In the genomic region with DNA sequence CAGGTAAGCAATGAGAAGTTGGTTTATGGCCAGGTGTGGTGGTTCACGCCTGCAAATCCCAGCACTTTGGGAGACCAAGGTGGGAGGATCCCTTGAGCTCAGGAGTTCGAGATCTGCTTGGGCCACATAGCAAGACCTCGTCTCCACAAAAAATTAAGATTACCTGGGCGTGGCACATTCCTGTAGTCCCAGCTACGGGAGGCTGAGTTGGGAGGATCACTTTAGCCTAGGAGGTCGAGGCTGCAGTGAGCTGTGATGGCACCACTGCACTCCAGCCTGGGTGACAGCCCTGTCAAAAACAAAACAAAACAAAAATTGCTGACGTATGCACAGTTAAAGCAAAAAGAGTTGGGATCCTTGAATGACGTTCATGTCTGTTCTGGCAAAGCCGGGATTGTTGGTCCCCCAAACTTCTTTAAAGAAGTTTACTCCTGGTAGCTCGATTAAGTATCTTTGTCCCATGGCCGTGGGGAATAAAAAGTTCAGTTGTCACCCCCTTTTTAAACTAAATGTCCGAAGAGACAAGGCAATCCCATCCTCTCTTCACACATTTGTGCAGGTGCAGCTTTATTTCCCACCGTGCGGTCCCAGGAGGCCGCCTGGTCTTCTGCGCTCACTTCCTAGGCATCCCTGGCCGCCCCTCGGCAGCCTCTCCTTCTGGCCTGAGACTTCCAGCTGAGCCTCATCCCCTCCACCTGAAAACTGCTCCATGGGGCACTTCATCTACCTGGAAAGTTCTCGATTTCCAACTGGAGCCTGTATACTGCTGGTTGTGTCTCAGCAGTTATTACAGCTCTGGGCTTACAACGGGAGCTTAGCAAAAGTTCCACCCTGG, we compare ENCODE assay signal across 8 cellular contexts. TPM values are rescaled to one million over a fixed set of nuclear protein-coding genes. Genes with fewer than 3 reads are reported as not detected.
DNase-seq lines count a peak whose midpoint lies in the region; ATAC-seq lines count a peak whose summit lies in the region.

No MANE protein-coding gene starts in this region.

- H3K9ac ChIP-seq in NT2/D1 (ENCODE audit: insufficient read length, low read depth) = peak overlapping the region; percentile 90

- CTCF ChIA-PET in naive thymus-derived CD4-positive, alpha-beta T cell (lab: Charles Lee) = no interaction called here

- H3K9me3 Mint-ChIP-seq in effector memory CD8-positive, alpha-beta T cell = no peaks in the 10 kb centered on the region
- no peaks in the 10 kb centered on the region for H3K9me3 Mint-ChIP-seq in naive thymus-derived CD4-positive, alpha-beta T cell

- peak overlapping the region; percentile 86 to 98 for H3K4me3 Mint-ChIP-seq in effector memory CD8-positive, alpha-beta T cell
- H3K4me3 Mint-ChIP-seq in naive thymus-derived CD4-positive, alpha-beta T cell = peak overlapping the region; percentile 85 to 98 (median 92)

- no peaks in the 10 kb centered on the region for H3K27me3 ChIP-seq in NT2/D1 (ENCODE audit: insufficient read depth, insufficient read length)
- H3K27me3 ChIP-seq in naive thymus-derived CD4-positive, alpha-beta T cell (ENCODE audit: control insufficient read depth in 2 of 2, insufficient read depth in 2 of 2, low read length in 2 of 2) = no peaks in the 10 kb centered on the region

- peaks cover 5% of the 10 kb centered on the region for H3K36me3 Mint-ChIP-seq in effector memory CD8-positive, alpha-beta T cell (ENCODE audit: insufficient read depth)
- H3K36me3 Mint-ChIP-seq in naive thymus-derived CD4-positive, alpha-beta T cell = peaks cover 0 to 4% (median 0%) of the 10 kb centered on the region in 5 donors

- H3K4me1 ChIP-seq in NT2/D1 (ENCODE audit: insufficient read depth, insufficient read length) = no peaks in the 10 kb centered on the region
- H3K4me1 ChIP-seq in naive thymus-derived CD4-positive, alpha-beta T cell (ENCODE audit: control insufficient read depth in 2 of 2, insufficient read depth in 2 of 2, low read length in 2 of 2) = peaks cover 11 to 17% of the 10 kb centered on the region in 2 donors

- POLR2A ChIA-PET in naive thymus-derived CD4-positive, alpha-beta T cell (lab: Charles Lee) = no interaction called here

- DNase-seq in ELR (ENCODE audit: low read depth) (peak; percentile 48), NT2/D1 (ENCODE audit: low read depth, low spot score) (no peak), NCI-H345 treated with DMSO at 0.1 percent for 48 hours (lab: John Stamatoyannopoulos, UW; ENCODE audit: unreplicated experiment) (no peak), NCI-H2029 treated with DMSO at 0.1 percent for 48 hours (lab: John Stamatoyannopoulos, UW) (no peak)
- DNase-seq in effector memory CD8-positive, alpha-beta T cell = no peak
- DNase-seq in naive thymus-derived CD4-positive, alpha-beta T cell = no peak
- no peak for DNase-seq in activated effector memory CD4-positive, alpha-beta T cell treated with anti-CD3 and anti-CD28 coated beads, Interleukin-2, amount 50 U/mL, for 16 hours

- H3K4me1 Mint-ChIP-seq in effector memory CD8-positive, alpha-beta T cell (ENCODE audit: low read depth in 2 of 2) = peaks cover 23 to 28% of the 10 kb centered on the region in 2 donors
- peaks cover 23 to 42% (median 35%) of the 10 kb centered on the region in 7 donors for H3K4me1 Mint-ChIP-seq in naive thymus-derived CD4-positive, alpha-beta T cell

- peak; percentile 2 for ATAC-seq in GM21737 (IDR thresholded peaks at IDR 0.05; ENCODE audit: unreplicated experiment)
- no peak for ATAC-seq in effector memory CD8-positive, alpha-beta T cell (replicated peaks)
- ATAC-seq in naive thymus-derived CD4-positive, alpha-beta T cell = peak; percentile 1

- H3K4me3 ChIP-seq in NT2/D1 (ENCODE audit: insufficient read length, low read depth) = peak overlapping the region; percentile 53
- H3K4me3 ChIP-seq in naive thymus-derived CD4-positive, alpha-beta T cell (ENCODE audit: low read length) = peak overlapping the region; percentile 86

- peaks cover 16% of the 10 kb centered on the region for H3K36me3 ChIP-seq in NT2/D1 (ENCODE audit: insufficient read depth, insufficient read length, low read length)
- peaks cover 0 to 5% (median 0%) of the 10 kb centered on the region in 3 experiments for H3K36me3 ChIP-seq in naive thymus-derived CD4-positive, alpha-beta T cell (ENCODE audit: control insufficient read depth in 2 of 3, insufficient read depth in 3 of 3, low read length in 3 of 3)

- H3K27ac ChIP-seq in naive thymus-derived CD4-positive, alpha-beta T cell (ENCODE audit: low read depth, low read length) = peak overlapping the region; percentile 57

- H3K27ac Mint-ChIP-seq in effector memory CD8-positive, alpha-beta T cell = peak overlapping the region; percentile 83 to 94
- H3K27ac Mint-ChIP-seq in naive thymus-derived CD4-positive, alpha-beta T cell = peak overlapping the region in 6 of 9 donors; percentile 30 to 76 (median 50)

- intact Hi-C loops in naive thymus-derived CD4-positive, alpha-beta T cell (cut with micrococcal nuclease) = no loop called here

- no peaks in the 10 kb centered on the region; the same call in 1 of the 2 replicates for H3K9me3 ChIP-seq in NT2/D1 (ENCODE audit: insufficient read depth, low read length)
- H3K9me3 ChIP-seq in naive thymus-derived CD4-positive, alpha-beta T cell (ENCODE audit: control insufficient read depth in 2 of 3, low read length in 3 of 3) = no peaks in the 10 kb centered on the region

- H3K27me3 Mint-ChIP-seq in effector memory CD8-positive, alpha-beta T cell = no peaks in the 10 kb centered on the region
- peaks cover 0 to 4% (median 0%) of the 10 kb centered on the region in 5 donors for H3K27me3 Mint-ChIP-seq in naive thymus-derived CD4-positive, alpha-beta T cell

RNA-seq across cellular contexts. Expression of a gene that starts 0.8 kb away (rescaled TPM):
- total RNA-seq in naive thymus-derived CD4-positive, alpha-beta T cell = 10 to 100 TPM; 10.7 to 25.7 (median 12.5) TPM
- polyA plus RNA-seq in naive thymus-derived CD4-positive, alpha-beta T cell = 1 to 10 TPM in 1 of 2 donors, under 1 TPM in 1; 0.44 to 1.0 TPM
